11 cellular contexts compared by ENCODE assay signal in the genomic region with DNA sequence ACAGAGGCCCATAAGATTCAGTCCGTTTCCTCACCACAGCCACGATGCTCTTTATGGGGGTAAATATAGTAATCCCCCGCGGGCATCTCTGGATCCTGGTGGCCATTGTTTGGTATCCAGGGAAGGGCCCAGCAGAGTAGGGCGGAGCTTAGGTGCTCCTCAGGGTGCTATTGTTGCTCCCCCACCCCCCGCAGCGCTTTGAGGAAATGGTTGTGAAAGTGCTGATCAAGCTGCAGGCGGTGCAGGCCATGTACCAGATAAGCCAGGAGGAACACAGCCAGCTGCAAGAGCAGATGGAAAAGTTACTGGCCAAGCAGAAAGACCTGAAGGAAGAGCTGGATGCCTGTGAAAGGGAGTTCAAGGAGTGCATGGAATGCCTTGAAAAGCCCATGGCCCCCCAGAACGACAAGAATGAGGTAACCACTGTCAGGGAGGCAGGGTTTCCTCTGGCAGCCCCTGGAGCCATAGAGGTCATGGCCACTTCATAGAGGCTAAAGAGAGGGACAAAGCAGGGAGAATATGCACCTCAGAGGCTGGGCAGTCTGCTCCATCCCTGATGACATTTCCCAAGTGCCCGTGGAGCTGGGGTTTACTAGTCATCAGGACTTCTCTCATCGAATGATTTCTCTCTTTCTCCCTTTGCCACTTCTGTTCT. TPM values are rescaled to one million over a fixed set of nuclear protein-coding genes. Genes with fewer than 3 reads are reported as not detected.
DNase-seq lines count a peak whose midpoint lies in the region; ATAC-seq and TF ChIP-seq lines count a peak whose summit lies in the region.
"Had no signal": no experiment of that assay in that cellular context is flagged by ENCODE, and none has a peak within 500 bp of the region (broad histone marks: within the 10 kb centered on the region; RNA-seq: fewer than 3 reads in every experiment).

No MANE protein-coding gene starts in this region.

- H3K9me3 Mint-ChIP-seq in T-helper 2 cell treated with Interferon-gamma antibody and Interleukin-4, amounts not matched to agents 5 μg/mL and 100 μg/mL, for 36 hours: no peaks in the 10 kb centered on the region
- H3K9me3 Mint-ChIP-seq: effector memory CD8-positive, alpha-beta T cell had no signal

- H3K27ac Mint-ChIP-seq in T-helper 2 cell treated with Interferon-gamma antibody and Interleukin-4, amounts not matched to agents 5 μg/mL and 100 μg/mL, for 36 hours: no peak overlapping the region
- H3K27ac Mint-ChIP-seq: effector memory CD8-positive, alpha-beta T cell had no signal

- H4K20me1 ChIP-seq in MM.1S (ENCODE audit: insufficient read depth, low read length): no peaks in the 10 kb centered on the region

- H3K27ac ChIP-seq in MM.1S (ENCODE audit: low read length): peak overlapping the region; percentile 53; the same call in 1 of the 2 replicates

- no peaks in the 10 kb centered on the region for H3K9me2 ChIP-seq in MM.1S (replicated peaks; ENCODE audit: insufficient read depth, low read length)

- intact Hi-C loops in sciatic nerve (cut with DNase I): loop anchor here (5.0 kb wide), 1 partner anchor 920 kb away; no protein-coding TSS in a partner anchor

- peaks cover 22% of the 10 kb centered on the region for H3K4me1 ChIP-seq in MM.1S (ENCODE audit: low read length)

- H3K36me3 Mint-ChIP-seq in T-helper 2 cell treated with Interferon-gamma antibody and Interleukin-4, amounts not matched to agents 5 μg/mL and 100 μg/mL, for 36 hours (ENCODE audit: low read depth): no peaks in the 10 kb centered on the region

- H3K9me3 ChIP-seq in MM.1S (replicated peaks; ENCODE audit: insufficient read depth, low read length): no peaks in the 10 kb centered on the region

- no peaks in the 10 kb centered on the region for H3K27me3 ChIP-seq in MM.1S (replicated peaks; ENCODE audit: insufficient read depth, low read length)

- peak overlapping the region; percentile 67 for H2AFZ ChIP-seq in MM.1S (ENCODE audit: low read length)

- H3K4me3 Mint-ChIP-seq in T-helper 2 cell treated with Interferon-gamma antibody and Interleukin-4, amounts not matched to agents 5 μg/mL and 100 μg/mL, for 36 hours: no peak overlapping the region
- H3K4me3 Mint-ChIP-seq: effector memory CD8-positive, alpha-beta T cell had no signal

- TF ChIP-seq CTCF in MM.1S (IDR thresholded peaks at IDR 0.05; ENCODE audit: low read length): no peak

- H3K4me3 ChIP-seq in MM.1S (ENCODE audit: low read length): peak overlapping the region; percentile 15; the same call in 1 of the 2 replicates

- no peaks in the 10 kb centered on the region for H3K36me3 ChIP-seq in MM.1S (replicated peaks; ENCODE audit: insufficient read depth, low read length)

- H3K9ac ChIP-seq in MM.1S (ENCODE audit: low read length): peak overlapping the region; percentile 17; the same call in 1 of the 2 replicates

- no peaks in the 10 kb centered on the region for H3K79me2 ChIP-seq in MM.1S (ENCODE audit: low read length)

- peak; percentile 93 for DNase-seq in MM.1S
- DNase-seq in NCI-H774 (lab: John Stamatoyannopoulos, UW): peak; percentile 14
- no peak for DNase-seq in sciatic nerve (ENCODE audit: low spot score)
- no peak for DNase-seq in T-helper 2 cell treated with Interferon-gamma antibody and Interleukin-4, amounts not matched to agents 5 μg/mL and 100 μg/mL, for 36 hours (ENCODE audit: low spot score)
- no peak for DNase-seq in stimulated activated CD4-positive, alpha-beta T cell treated with anti-CD3 and anti-CD28 coated beads, Interleukin-4, amount 100 ng/mL, for 4 hours
- DNase-seq: effector memory CD8-positive, alpha-beta T cell; NCI-H446 had no signal

- H3F3A ChIP-seq in MM.1S (ENCODE audit: insufficient read depth, low read length): peaks cover 10% of the 10 kb centered on the region

- no peaks in the 10 kb centered on the region for H3K4me1 Mint-ChIP-seq in T-helper 2 cell treated with Interferon-gamma antibody and Interleukin-4, amounts not matched to agents 5 μg/mL and 100 μg/mL, for 36 hours (ENCODE audit: low read depth)

- peak overlapping the region; percentile 80 for H3K4me2 ChIP-seq in MM.1S (ENCODE audit: low read depth, low read length)

- no peaks in the 10 kb centered on the region for H3K27me3 Mint-ChIP-seq in T-helper 2 cell treated with Interferon-gamma antibody and Interleukin-4, amounts not matched to agents 5 μg/mL and 100 μg/mL, for 36 hours (ENCODE audit: low read depth)

- ATAC-seq in esophagus mucosa (peak; percentile 19), sciatic nerve (peak; percentile 73), HG03139 (IDR thresholded peaks at IDR 0.05; ENCODE audit: unreplicated experiment) (no peak)
- ATAC-seq: effector memory CD8-positive, alpha-beta T cell had no signal

RNA-seq across cellular contexts. Expression of a gene that starts 17.6 kb away (rescaled TPM):
- 2.0 TPM for total RNA-seq in esophagus mucosa
- total RNA-seq in sciatic nerve: 11.7 TPM

RNA-seq across cellular contexts. Expression of a gene that starts 20.9 kb away (rescaled TPM):
- total RNA-seq in esophagus mucosa (0.76 TPM), sciatic nerve (5.9 TPM)

RNA-seq across cellular contexts. Expression of a gene that starts 37.0 kb away (rescaled TPM):
- not detected for total RNA-seq in esophagus mucosa
- not detected for total RNA-seq in sciatic nerve
- total RNA-seq: T-helper 1 cell treated with Interleukin-12 subunit alpha and Interleukin-12 subunit beta and Interleukin-4 antibody, amounts not matched to agents 30 ng/mL and 1 ng/mL, for 36 hours; urinary bladder had no signal

RNA-seq across cellular contexts. Expression of a gene that starts 50.0 kb away (rescaled TPM):
- total RNA-seq in esophagus mucosa (193 TPM), sciatic nerve (89.6 TPM)

Comparison
In these comparisons a context has a peak if more than half of its experiments do, and no peak if none do; other contexts are left out.
1. DNase-seq: peak in MM.1S (single experiment) and NCI-H774 (single experiment); none in sciatic nerve (single experiment), T-helper 2 cell treated with Interferon-gamma antibody and Interleukin-4, amounts not matched to agents 5 μg/mL and 100 μg/mL, for 36 hours (single experiment) and stimulated activated CD4-positive, alpha-beta T cell treated with anti-CD3 and anti-CD28 coated beads, Interleukin-4, amount 100 ng/mL, for 4 hours (0 of 2).